Comparison of ENCODE assay signal across 8 cellular contexts in genomic region chr5:88269222-88269771, GRCh38. TPM values are rescaled to one million over a fixed set of nuclear protein-coding genes. Genes with fewer than 3 reads are reported as not detected.
DNase-seq lines count a peak whose midpoint lies in the region; ATAC-seq and TF ChIP-seq lines count a peak whose summit lies in the region.

No MANE protein-coding gene starts in this region.

- peaks cover 21% of the 10 kb centered on the region for H3K4me1 ChIP-seq in thymus (ENCODE audit: control insufficient read depth, insufficient read depth, low read length)

- H3K27ac ChIP-seq in coronary artery (peak overlapping the region; percentile 65 to 71), thymus (ENCODE audit: low read depth) (peak overlapping the region; percentile 64)

- H3K27me3 ChIP-seq in thymus (ENCODE audit: control insufficient read depth, insufficient read depth): no peaks in the 10 kb centered on the region

- no peaks in the 10 kb centered on the region for H3K9me3 ChIP-seq in thymus (ENCODE audit: control insufficient read depth)

- TF ChIP-seq CTCF in coronary artery (IDR thresholded peaks at IDR 0.05): no peak

- H3K4me3 ChIP-seq in coronary artery (peak overlapping the region; percentile 92), thymus (ENCODE audit: low read length) (peak overlapping the region; percentile 82)

- WGBS in thymus: 17% methylated on average over 16 of the region's 16 CpGs

- DNase-seq in D341Med (ENCODE audit: low spot score): peak; percentile 16
- DNase-seq in SKM-1 (lab: John Stamatoyannopoulos, UW; ENCODE audit: unreplicated experiment): peak; percentile 37
- no peak for DNase-seq in coronary artery (ENCODE audit: low spot score)
- DNase-seq in lung microvascular endothelial cell (ENCODE audit: low read depth in 2 of 2): peak; percentile 9 to 16
- DNase-seq in NCI-H187 treated with DMSO at 0.1 percent for 48 hours (lab: John Stamatoyannopoulos, UW): no peak

- ATAC-seq in GM19351 (IDR thresholded peaks at IDR 0.05; ENCODE audit: unreplicated experiment) (peak; percentile 11), HG03354 (IDR thresholded peaks at IDR 0.05; ENCODE audit: poor library complexity, severe bottlenecking, unreplicated experiment) (peak; percentile 15)

- peaks cover 4% of the 10 kb centered on the region for H3K36me3 ChIP-seq in thymus (ENCODE audit: control insufficient read depth, insufficient read depth)

RNA-seq across cellular contexts. Expression of gene TMEM161B, which starts 0.7 kb away (rescaled TPM):
- total RNA-seq in lung microvascular endothelial cell: 6.1 and 7.1 TPM in 2 replicates
- polyA plus RNA-seq in thymus: 11.4 TPM

Comparison
In these comparisons a context has a peak if more than half of its experiments do, and no peak if none do; other contexts are left out.
1. DNase-seq: peak in D341Med (single experiment), SKM-1 (single experiment) and lung microvascular endothelial cell (2 of 2); none in coronary artery (single experiment) and NCI-H187 treated with DMSO at 0.1 percent for 48 hours (single experiment).